19 cellular contexts compared by ENCODE assay signal in the genomic region with DNA sequence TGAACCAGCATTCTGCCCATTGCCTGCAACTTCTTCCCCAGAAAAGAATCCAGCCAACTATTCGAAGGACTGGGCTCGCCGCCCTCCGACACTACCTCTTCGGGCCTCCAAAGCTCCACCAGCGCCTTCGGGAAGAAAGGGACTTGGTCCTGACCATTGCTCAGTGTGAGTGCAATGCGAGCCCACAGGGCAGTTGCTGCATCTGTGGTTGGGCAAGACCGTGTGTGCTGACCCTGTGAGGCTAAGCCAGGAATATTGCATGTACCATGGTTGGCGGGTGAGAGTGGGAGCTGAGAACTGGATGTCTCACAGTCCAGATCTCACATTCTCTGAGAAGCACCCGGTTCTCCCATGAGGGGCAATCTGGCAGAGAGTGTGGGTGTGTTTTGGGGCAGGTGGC. TPM values are rescaled to one million over a fixed set of nuclear protein-coding genes. Genes with fewer than 3 reads are reported as not detected.
"Had no signal": no experiment of that assay in that cellular context is flagged by ENCODE, and none has a peak within 500 bp of the region (broad histone marks: within the 10 kb centered on the region; RNA-seq: fewer than 3 reads in every experiment).

No MANE protein-coding gene starts in this region.

- ATAC-seq: effector memory CD8-positive, alpha-beta T cell; natural killer cell treated with Interleukin-12 subunit alpha and Interleukin-12 subunit beta and Interleukin-15 and Interleukin-18, amount 100 ng/mL, for 72 hours; stimulated activated naive B cell treated with anti-CD40 and anti-IgM and Interleukin-4, amounts not matched to agents 10 μg/mL and 1 μg/mL and 100 μg/mL, for 72 hours had no signal

- H3K9me3 ChIP-seq: esophagus squamous epithelium, prostate gland, suprapubic skin, transverse colon had no signal

- DNase-seq: cerebellar nuclear complex; cortex of kidney; effector memory CD8-positive, alpha-beta T cell; erythroblast; esophagus squamous epithelium; naive B cell; nucleus accumbens; right cardiac atrium; spleen; stimulated activated CD4-positive, alpha-beta T cell treated with anti-CD3 and anti-CD28 coated beads, Interleukin-2, amount 100 ng/mL, for 48 hours; stimulated activated naive B cell treated with anti-CD40 and anti-IgM and Interleukin-4, amounts not matched to agents 10 μg/mL and 1 μg/mL and 100 μg/mL, for 72 hours; transverse colon had no signal

- H3K4me1 ChIP-seq: prostate gland, spleen, suprapubic skin had no signal

- H3K4me3 ChIP-seq: esophagus squamous epithelium, lung, prostate gland, skin epidermis, spleen, suprapubic skin, transverse colon had no signal

- H3K36me3 ChIP-seq: prostate gland had no signal

- H3K27ac ChIP-seq: esophagus squamous epithelium, prostate gland, skin epidermis, spleen, suprapubic skin, transverse colon had no signal

- H3K27me3 ChIP-seq: esophagus squamous epithelium, spleen, suprapubic skin, transverse colon had no signal

RNA-seq across cellular contexts. Expression of a gene that starts 47.5 kb away (rescaled TPM):
- total RNA-seq: glomerular endothelial cell, suprapubic skin, urinary bladder had no signal
